In genomic region chr12:22408605-22409004, GRCh38 we compare ENCODE assay signal across 13 cellular contexts.
DNase-seq lines count a peak whose midpoint lies in the region; ATAC-seq and TF ChIP-seq lines count a peak whose summit lies in the region.
"Had no signal": no experiment of that assay in that cellular context is flagged by ENCODE, and none has a peak within 500 bp of the region (broad histone marks: within the 10 kb centered on the region; RNA-seq: fewer than 3 reads in every experiment).

No MANE protein-coding gene starts in this region.

- H4K20me1 ChIP-seq in neural cell (ENCODE audit: insufficient read depth) = no peaks in the 10 kb centered on the region

- no peaks in the 10 kb centered on the region for H3K27me3 ChIP-seq in CD4-positive, alpha-beta T cell (ENCODE audit: control insufficient read depth, insufficient read depth, low read length)
- no peaks in the 10 kb centered on the region for H3K27me3 ChIP-seq in Peyer's patch
- no peaks in the 10 kb centered on the region for H3K27me3 ChIP-seq in neural cell (ENCODE audit: insufficient read depth, low read depth, low read length)

- H3K27me3 Mint-ChIP-seq in CD4-positive, alpha-beta T cell = no peaks in the 10 kb centered on the region
- H3K27me3 Mint-ChIP-seq in naive thymus-derived CD8-positive, alpha-beta T cell = no peaks in the 10 kb centered on the region

- TF ChIP-seq EP300 in neural cell (conservative IDR thresholded peaks at IDR 0.05; ENCODE audit: poor library complexity, severe bottlenecking) = no peak

- no peaks in the 10 kb centered on the region for H3K36me3 Mint-ChIP-seq in CD4-positive, alpha-beta T cell (ENCODE audit: low read depth)
- H3K36me3 Mint-ChIP-seq in naive thymus-derived CD8-positive, alpha-beta T cell = no peaks in the 10 kb centered on the region

- no peak for TF ChIP-seq POLR2A in Peyer's patch (IDR thresholded peaks at IDR 0.05)

- H3K79me2 ChIP-seq in neural cell (replicated peaks; ENCODE audit: insufficient read depth, low read length) = no peaks in the 10 kb centered on the region

- H3K9me3 Mint-ChIP-seq in CD4-positive, alpha-beta T cell = no peaks in the 10 kb centered on the region
- H3K9me3 Mint-ChIP-seq in naive thymus-derived CD8-positive, alpha-beta T cell = peaks cover 0 to 3% (median 0%) of the 10 kb centered on the region in 9 donors

- no peak overlapping the region for H3K4me3 ChIP-seq in Peyer's patch
- H3K4me3 ChIP-seq in epithelial cell of esophagus (ENCODE audit: low read length) = no peak overlapping the region
- H3K4me3 ChIP-seq in neural cell (ENCODE audit: low read length) = no peak overlapping the region

- H3K4me1 Mint-ChIP-seq in CD4-positive, alpha-beta T cell (ENCODE audit: low read depth) = peaks cover 20% of the 10 kb centered on the region
- peaks cover 0 to 18% (median under 1%) of the 10 kb centered on the region in 4 donors for H3K4me1 Mint-ChIP-seq in naive thymus-derived CD8-positive, alpha-beta T cell

- peak overlapping the region; percentile 28 for H3K4me2 ChIP-seq in neural cell (ENCODE audit: low read length)

- intact Hi-C loops in CD4-positive, alpha-beta T cell (cut with DNase I, micrococcal nuclease) = loop anchor here in 1 of 2 experiments (5.0 kb wide), 1 partner anchor 39 kb away; no protein-coding TSS in a partner anchor

- H3K27ac Mint-ChIP-seq in CD4-positive, alpha-beta T cell = peak overlapping the region; percentile 88
- peak overlapping the region in 5 of 10 donors; percentile 9 to 94 (median 54) for H3K27ac Mint-ChIP-seq in naive thymus-derived CD8-positive, alpha-beta T cell

- H2AFZ ChIP-seq in neural cell (ENCODE audit: low read depth, low read length) = no peak overlapping the region

- peak overlapping the region; percentile 65 for H3K4me3 Mint-ChIP-seq in CD4-positive, alpha-beta T cell
- peak overlapping the region in 2 of 10 donors; percentile 7 to 17 for H3K4me3 Mint-ChIP-seq in naive thymus-derived CD8-positive, alpha-beta T cell

- DNase-seq in CD4-positive, alpha-beta T cell = no peak
- no peak for DNase-seq in Peyer's patch
- DNase-seq in epithelial cell of esophagus (ENCODE audit: low read depth) = peak; percentile 49
- DNase-seq in DMS153 (lab: John Stamatoyannopoulos, UW) = no peak
- DNase-seq in naive thymus-derived CD8-positive, alpha-beta T cell = no peak
- no peak for DNase-seq in DMS 273 (lab: John Stamatoyannopoulos, UW; ENCODE audit: unreplicated experiment)
- DNase-seq: activated CD4-positive, alpha-beta T cell treated with anti-CD3 and anti-CD28 coated beads for 1 hour; activated effector memory CD4-positive, alpha-beta T cell treated with Interleukin-2 at 50 U/mL for 16 hours; NCI-H187 treated with DMSO at 0.1 percent for 48 hours; NCI-H524 had no signal

- no peak for TF ChIP-seq CTCF in CD4-positive, alpha-beta T cell (IDR thresholded peaks at IDR 0.05)
- TF ChIP-seq CTCF in Peyer's patch (IDR thresholded peaks at IDR 0.05) (no peak), epithelial cell of esophagus (IDR thresholded peaks at IDR 0.05; ENCODE audit: insufficient read depth, low read depth, low read length, missing control alignments) (no peak), neural cell (IDR thresholded peaks at IDR 0.05; ENCODE audit: poor library complexity, severe bottlenecking) (no peak)

- no peak overlapping the region for H3K27ac ChIP-seq in CD4-positive, alpha-beta T cell (ENCODE audit: low read depth, low read length)
- H3K27ac ChIP-seq in Peyer's patch (peak overlapping the region in 3 of 4 donors; percentile 18 to 59 (median 54)), neural cell (ENCODE audit: low read length) (no peak overlapping the region)

- no peaks in the 10 kb centered on the region for H3K9me2 ChIP-seq in neural cell (ENCODE audit: insufficient read depth, low read length)

- no peak overlapping the region for H3K9ac ChIP-seq in neural cell (ENCODE audit: low read length)

- POLR2A ChIA-PET in CD4-positive, alpha-beta T cell (lab: Charles Lee) = interaction anchor here (1.8 to 2.6 kb wide), 3 partner anchors 9 to 74 kb away, joined by 9 to 18 read pairs (median 13); partner anchors contain the start of gene ST8SIA1
- POLR2A ChIA-PET in naive thymus-derived CD8-positive, alpha-beta T cell (lab: Charles Lee) = no interaction called here

- ATAC-seq in CD4-positive, alpha-beta T cell (ENCODE audit: poor library complexity) = no peak
- no peak for ATAC-seq in GM21528 (IDR thresholded peaks at IDR 0.05; ENCODE audit: low FRiP score, unreplicated experiment)
- no peak for ATAC-seq in naive thymus-derived CD8-positive, alpha-beta T cell
- ATAC-seq: Panc1 had no signal

- no peaks in the 10 kb centered on the region for H3K4me1 ChIP-seq in Peyer's patch

- no peaks in the 10 kb centered on the region for H3F3A ChIP-seq in neural cell (ENCODE audit: insufficient read depth, low read length, poor library complexity, severe bottlenecking)

- H3K36me3 ChIP-seq in Peyer's patch (no peaks in the 10 kb centered on the region), neural cell (ENCODE audit: insufficient read depth, low read length) (no peaks in the 10 kb centered on the region)

- TF ChIP-seq RAD21 in neural cell (conservative IDR thresholded peaks at IDR 0.05) = no peak

- no peaks in the 10 kb centered on the region for H3K9me3 ChIP-seq in CD4-positive, alpha-beta T cell (ENCODE audit: control insufficient read depth, low read length)
- H3K9me3 ChIP-seq in Peyer's patch (no peaks in the 10 kb centered on the region), neural cell (ENCODE audit: low read length) (no peaks in the 10 kb centered on the region)

- CTCF ChIA-PET in CD4-positive, alpha-beta T cell (lab: Charles Lee) = no interaction called here

TF ChIP-seq in neural cell, 6 proteins besides CTCF, POLR2A, EP300 and RAD21:
- TF ChIP-seq EZH2 (IDR thresholded peaks at IDR 0.05; ENCODE audit: borderline replicate concordance, insufficient read depth, low read length, poor library complexity, severe bottlenecking) (no peak), MXI1 (conservative IDR thresholded peaks at IDR 0.05; ENCODE audit: poor library complexity, severe bottlenecking) (no peak), TAF1 (IDR thresholded peaks at IDR 0.05; ENCODE audit: low read depth) (no peak), SMC3 (conservative IDR thresholded peaks at IDR 0.05; ENCODE audit: poor library complexity) (no peak), POLR2AphosphoS5 (IDR thresholded peaks at IDR 0.05) (no peak), REST (IDR thresholded peaks at IDR 0.05; ENCODE audit: borderline replicate concordance) (no peak)

Comparison
In these comparisons a context has a peak if more than half of its experiments do, and no peak if none do; other contexts are left out.
1. H3K27ac ChIP-seq: peak in Peyer's patch (3 of 4); none in CD4-positive, alpha-beta T cell (single experiment) and neural cell (single experiment).